Comparison of ENCODE assay signal across 29 cellular contexts in genomic region chr13:94585543-94586101, GRCh38.
"Had no signal": no experiment of that assay in that cellular context is flagged by ENCODE, and none has a peak within 500 bp of the region (broad histone marks: within the 10 kb centered on the region; RNA-seq: fewer than 3 reads in every experiment).

No MANE protein-coding gene starts in this region.

- DNase-seq: naive thymus-derived CD4-positive, alpha-beta T cell; natural killer cell; occipital lobe; ovary; posterior cingulate gyrus; psoas muscle; right cardiac atrium; stimulated activated CD4-positive, alpha-beta T cell treated with anti-CD3 and anti-CD28 coated beads, Interleukin-15, amount 100 ng/mL, for 24 hours; stimulated activated CD4-positive, alpha-beta T cell treated with anti-CD3 and anti-CD28 coated beads, Interleukin-2, amount 100 ng/mL, for 24 hours; stimulated activated CD4-positive, alpha-beta T cell treated with anti-CD3 and anti-CD28 coated beads, Interleukin-2, amount 100 ng/mL, for 48 hours; stimulated activated CD4-positive, alpha-beta T cell treated with anti-CD3 and anti-CD28 coated beads, Interleukin-4, amount 100 ng/mL, for 24 hours; stimulated activated naive CD4-positive, alpha-beta T cell; stimulated activated naive CD8-positive, alpha-beta T cell treated with anti-CD3 and anti-CD28 coated beads, Interleukin-15, amount 100 ng/mL, for 72 hours; stimulated activated naive CD8-positive, alpha-beta T cell treated with anti-CD3 and anti-CD28 coated beads, Interleukin-15, Interleukin-2, amounts not matched to agents 100 U/mL and 50 U/mL, for 24 hours; substantia nigra; testis; tibial artery; transverse colon; upper lobe of right lung; uterus had no signal

- H3K4me1 Mint-ChIP-seq: nephron, neural progenitor cell had no signal

- H3K4me3 ChIP-seq: neural progenitor cell, ovary, psoas muscle, skin epidermis, suprapubic skin, testis, tibial artery, transverse colon, upper lobe of right lung, uterus had no signal

- H3K27me3 ChIP-seq: neural progenitor cell, ovary, suprapubic skin, testis, tibial artery, transverse colon, upper lobe of right lung, uterus had no signal

- H3K4me2 ChIP-seq: neural progenitor cell had no signal

- H3K9me3 Mint-ChIP-seq: naive thymus-derived CD4-positive, alpha-beta T cell; natural killer cell; nephron; stimulated activated memory B cell treated with anti-CD40 and anti-IgM and Interleukin-4, amounts not matched to agents 10 μg/mL and 1 μg/mL and 100 μg/mL, for 72 hours; stimulated activated naive CD8-positive, alpha-beta T cell treated with anti-CD3 and anti-CD28 coated beads, Interleukin-15, amount 100 ng/mL, for 72 hours; type B pancreatic cell had no signal

- H3K27me3 Mint-ChIP-seq: naive thymus-derived CD4-positive, alpha-beta T cell; progenitor cell of endocrine pancreas; stimulated activated memory B cell treated with anti-CD40 and anti-IgM and Interleukin-4, amounts not matched to agents 10 μg/mL and 1 μg/mL and 100 μg/mL, for 72 hours; stimulated activated naive CD8-positive, alpha-beta T cell treated with anti-CD3 and anti-CD28 coated beads, Interleukin-15, amount 100 ng/mL, for 72 hours; type B pancreatic cell had no signal

- H3K36me3 ChIP-seq: ovary, uterus had no signal

- H3K4me3 Mint-ChIP-seq: naive thymus-derived CD4-positive, alpha-beta T cell; natural killer cell; nephron; neural progenitor cell; stimulated activated memory B cell treated with anti-CD40 and anti-IgM and Interleukin-4, amounts not matched to agents 10 μg/mL and 1 μg/mL and 100 μg/mL, for 72 hours; stimulated activated naive CD8-positive, alpha-beta T cell treated with anti-CD3 and anti-CD28 coated beads, Interleukin-15, amount 100 ng/mL, for 72 hours; type B pancreatic cell had no signal

- H3K27ac ChIP-seq: neural progenitor cell, ovary, parathyroid adenoma, psoas muscle, suprapubic skin, testis, tibial artery, transverse colon, upper lobe of right lung, uterus had no signal

- H3K4me1 ChIP-seq: neural progenitor cell, parathyroid adenoma, psoas muscle, suprapubic skin, testis, tibial artery, upper lobe of right lung, uterus had no signal

- H3K27ac Mint-ChIP-seq: naive thymus-derived CD4-positive, alpha-beta T cell; natural killer cell; nephron; neural progenitor cell; stimulated activated memory B cell treated with anti-CD40 and anti-IgM and Interleukin-4, amounts not matched to agents 10 μg/mL and 1 μg/mL and 100 μg/mL, for 72 hours; type B pancreatic cell had no signal

- H3K79me2 ChIP-seq: parathyroid adenoma had no signal

- H2AFZ ChIP-seq: neural progenitor cell, parathyroid adenoma had no signal

- H3K9me3 ChIP-seq: ovary, psoas muscle, suprapubic skin, testis, tibial artery, transverse colon, upper lobe of right lung, uterus had no signal

- H3K9ac ChIP-seq: neural progenitor cell, parathyroid adenoma had no signal

- ATAC-seq: naive thymus-derived CD4-positive, alpha-beta T cell; natural killer cell; psoas muscle; right cardiac atrium; sciatic nerve; stimulated activated memory B cell treated with anti-CD40 and anti-IgM and Interleukin-4, amounts not matched to agents 10 μg/mL and 1 μg/mL and 100 μg/mL, for 72 hours; stimulated activated naive CD8-positive, alpha-beta T cell treated with anti-CD3 and anti-CD28 coated beads, Interleukin-15, amount 100 ng/mL, for 72 hours; stimulated activated naive CD8-positive, alpha-beta T cell treated with anti-CD3 and anti-CD28 coated beads, Interleukin-15, Interleukin-2, amounts not matched to agents 100 U/mL and 50 U/mL, for 24 hours; upper lobe of right lung had no signal
